ENCODE assay signal across 16 cellular contexts in the genomic region with DNA sequence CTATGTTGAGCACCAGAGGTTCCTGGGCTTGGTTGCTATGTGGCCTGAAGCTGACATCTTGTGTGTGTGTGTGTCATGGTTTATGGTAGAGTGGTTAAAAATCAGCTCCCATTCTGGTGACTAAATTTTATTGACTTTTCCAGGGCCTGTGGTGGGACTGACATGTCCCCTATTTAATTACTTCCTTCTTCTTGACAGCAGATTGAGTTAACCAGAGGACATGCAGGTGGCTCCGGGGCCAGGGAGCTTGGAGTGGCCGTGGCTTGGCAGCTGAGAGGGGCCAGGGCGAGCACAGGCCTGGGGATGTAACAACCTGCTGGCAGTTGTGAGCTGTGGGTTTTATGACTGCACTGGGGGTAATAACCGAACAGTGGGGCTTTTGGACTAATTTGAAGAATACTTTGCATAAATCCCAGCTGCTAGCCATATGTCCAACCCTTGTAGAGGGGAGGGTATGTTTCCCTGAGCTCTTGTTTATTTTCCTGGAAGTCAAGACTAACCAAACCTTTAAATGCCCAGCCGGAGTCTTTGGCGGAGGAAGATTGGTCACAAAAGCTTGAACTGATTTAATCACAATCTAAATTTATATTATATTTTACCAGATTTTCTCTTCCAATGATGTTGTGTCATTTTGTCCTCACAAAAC.
A peak's percentile ranks its signal among the peaks of the same experiment; 100 is the strongest.
DNase-seq lines count a peak whose midpoint lies in the region; ATAC-seq and TF ChIP-seq lines count a peak whose summit lies in the region.
"Had no signal": no experiment of that assay in that cellular context is flagged by ENCODE, and none has a peak within 500 bp of the region (broad histone marks: within the 10 kb centered on the region; RNA-seq: fewer than 3 reads in every experiment).

No MANE protein-coding gene starts in this region.

- H3K4me3 Mint-ChIP-seq in CD4-positive, alpha-beta memory T cell: no peak overlapping the region
- H3K4me3 Mint-ChIP-seq in natural killer cell treated with Interleukin-12 subunit alpha and Interleukin-12 subunit beta and Interleukin-15 and Interleukin-18, amount 100 ng/mL, for 72 hours: no peak overlapping the region
- H3K4me3 Mint-ChIP-seq: naive B cell had no signal

- ATAC-seq in gastrocnemius medialis: no peak
- no peak for ATAC-seq in foreskin keratinocyte
- ATAC-seq in natural killer cell treated with Interleukin-12 subunit alpha and Interleukin-12 subunit beta and Interleukin-15 and Interleukin-18, amount 100 ng/mL, for 72 hours: no peak
- ATAC-seq: left cardiac atrium had no signal

- no peak overlapping the region for H3K4me3 ChIP-seq in OCI-LY1 (ENCODE audit: low read depth, low read length, poor library complexity, severe bottlenecking)
- no peak overlapping the region for H3K4me3 ChIP-seq in gastrocnemius medialis
- H3K4me3 ChIP-seq in CD4-positive, alpha-beta memory T cell (ENCODE audit: low read length in 2 of 2): no peak overlapping the region
- H3K4me3 ChIP-seq: thyroid gland had no signal

- no peak for TF ChIP-seq POLR2A in gastrocnemius medialis (IDR thresholded peaks at IDR 0.05)

- H3K36me3 ChIP-seq in OCI-LY1 (ENCODE audit: insufficient read depth, low read length): no peaks in the 10 kb centered on the region
- no peaks in the 10 kb centered on the region for H3K36me3 ChIP-seq in gastrocnemius medialis
- H3K36me3 ChIP-seq in CD4-positive, alpha-beta memory T cell (ENCODE audit: insufficient read depth, low read length): no peaks in the 10 kb centered on the region
- H3K36me3 ChIP-seq: thyroid gland had no signal

- intact Hi-C loops in gastrocnemius medialis (cut with DNase I; ENCODE audit: low total_unique reads): loop anchor here (5.0 kb wide), 4 partner anchors 135 to 220 kb away; a partner anchor contains a TSS
- intact Hi-C loops in CD4-positive, alpha-beta memory T cell (cut with micrococcal nuclease): no loop called here

- H3K4me1 ChIP-seq in OCI-LY1 (ENCODE audit: insufficient read depth, low read length, severe bottlenecking): peaks cover 37% of the 10 kb centered on the region
- H3K4me1 ChIP-seq in gastrocnemius medialis: no peaks in the 10 kb centered on the region
- no peaks in the 10 kb centered on the region for H3K4me1 ChIP-seq in CD4-positive, alpha-beta memory T cell (ENCODE audit: insufficient read depth, low read length)
- peaks cover 5% of the 10 kb centered on the region for H3K4me1 ChIP-seq in foreskin keratinocyte
- H3K4me1 ChIP-seq: thyroid gland had no signal

- H3F3A ChIP-seq in OCI-LY1 (ENCODE audit: insufficient read depth, low read length): no peaks in the 10 kb centered on the region

- H3K9ac ChIP-seq in OCI-LY1 (ENCODE audit: low read length): no peak overlapping the region

- H3K27me3 ChIP-seq in OCI-LY1 (ENCODE audit: insufficient read depth, low read length): no peaks in the 10 kb centered on the region
- no peaks in the 10 kb centered on the region for H3K27me3 ChIP-seq in gastrocnemius medialis
- H3K27me3 ChIP-seq in CD4-positive, alpha-beta memory T cell (ENCODE audit: insufficient read depth, low read length): no peaks in the 10 kb centered on the region
- H3K27me3 ChIP-seq in foreskin keratinocyte: no peaks in the 10 kb centered on the region
- H3K27me3 ChIP-seq: thyroid gland had no signal

- no peak for TF ChIP-seq CTCF in OCI-LY1 (IDR thresholded peaks at IDR 0.05; ENCODE audit: low read length)
- TF ChIP-seq CTCF in gastrocnemius medialis (IDR thresholded peaks at IDR 0.05 in 4 of 5, conservative IDR thresholded peaks at IDR 0.05 in 1 of 5): no peak
- TF ChIP-seq CTCF in foreskin keratinocyte (conservative IDR thresholded peaks at IDR 0.05): no peak

- H3K9me3 Mint-ChIP-seq in CD4-positive, alpha-beta memory T cell: no peaks in the 10 kb centered on the region
- no peaks in the 10 kb centered on the region for H3K9me3 Mint-ChIP-seq in natural killer cell treated with Interleukin-12 subunit alpha and Interleukin-12 subunit beta and Interleukin-15 and Interleukin-18, amount 100 ng/mL, for 72 hours

- in situ Hi-C loops in gastrocnemius medialis (cut with MboI; ENCODE audit: low sequenced_read_pairs in 4 of 4): loop anchor here in 3 of 4 donors (25.0 kb wide), 2 partner anchors 200 to 225 kb away; no protein-coding TSS in a partner anchor

- H3K4me2 ChIP-seq in OCI-LY1 (ENCODE audit: low read length): peak overlapping the region; percentile 16; the same call in 1 of the 2 replicates

- no peak overlapping the region for H2AFZ ChIP-seq in OCI-LY1 (ENCODE audit: low read length)

- no peak overlapping the region for H3K27ac Mint-ChIP-seq in CD4-positive, alpha-beta memory T cell
- H3K27ac Mint-ChIP-seq in natural killer cell treated with Interleukin-12 subunit alpha and Interleukin-12 subunit beta and Interleukin-15 and Interleukin-18, amount 100 ng/mL, for 72 hours: no peak overlapping the region

- POLR2A ChIA-PET in CD4-positive, alpha-beta memory T cell (lab: Charles Lee; ENCODE audit: partially characterized antibody): no interaction called here

- CTCF ChIA-PET in CD4-positive, alpha-beta memory T cell (lab: Charles Lee; ENCODE audit: partially characterized antibody): interaction anchor here (0.8 to 2.5 kb wide), 3 partner anchors 107 to 219 kb away, joined by 3 to 18 read pairs (median 4); no protein-coding TSS in a partner anchor

- no peaks in the 10 kb centered on the region for H3K9me2 ChIP-seq in OCI-LY1 (ENCODE audit: low read depth, low read length)

- H4K20me1 ChIP-seq in OCI-LY1 (ENCODE audit: insufficient read depth, low read length): no peaks in the 10 kb centered on the region

- H3K9me3 ChIP-seq in OCI-LY1 (ENCODE audit: low read length) (no peaks in the 10 kb centered on the region), gastrocnemius medialis (no peaks in the 10 kb centered on the region)
- no peaks in the 10 kb centered on the region for H3K9me3 ChIP-seq in CD4-positive, alpha-beta memory T cell (ENCODE audit: control insufficient read depth in 1 of 2, low read length in 2 of 2)
- H3K9me3 ChIP-seq: thyroid gland had no signal

- H3K79me2 ChIP-seq in OCI-LY1 (ENCODE audit: insufficient read depth, low read length): no peaks in the 10 kb centered on the region

- H3K36me3 Mint-ChIP-seq in CD4-positive, alpha-beta memory T cell: no peaks in the 10 kb centered on the region
- no peaks in the 10 kb centered on the region for H3K36me3 Mint-ChIP-seq in natural killer cell treated with Interleukin-12 subunit alpha and Interleukin-12 subunit beta and Interleukin-15 and Interleukin-18, amount 100 ng/mL, for 72 hours
- H3K36me3 Mint-ChIP-seq: naive B cell had no signal

- H3K27ac ChIP-seq in OCI-LY1 (ENCODE audit: low read depth, low read length, poor library complexity, severe bottlenecking) (peak overlapping the region; percentile 43), gastrocnemius medialis (no peak overlapping the region), foreskin keratinocyte (no peak overlapping the region)
- H3K27ac ChIP-seq in CD4-positive, alpha-beta memory T cell (ENCODE audit: low read depth, low read length): no peak overlapping the region
- H3K27ac ChIP-seq: epithelial cell of prostate, thyroid gland had no signal

- H3K4me1 Mint-ChIP-seq in CD4-positive, alpha-beta memory T cell: peaks cover 0 to 2% (median 0%) of the 10 kb centered on the region in 4 donors
- H3K4me1 Mint-ChIP-seq in natural killer cell treated with Interleukin-12 subunit alpha and Interleukin-12 subunit beta and Interleukin-15 and Interleukin-18, amount 100 ng/mL, for 72 hours (ENCODE audit: low read depth in 2 of 2): no peaks in the 10 kb centered on the region
- H3K4me1 Mint-ChIP-seq: naive B cell had no signal

- no peaks in the 10 kb centered on the region for H3K27me3 Mint-ChIP-seq in CD4-positive, alpha-beta memory T cell
- H3K27me3 Mint-ChIP-seq in natural killer cell treated with Interleukin-12 subunit alpha and Interleukin-12 subunit beta and Interleukin-15 and Interleukin-18, amount 100 ng/mL, for 72 hours: peaks cover 0 to 13% of the 10 kb centered on the region in 2 donors
- H3K27me3 Mint-ChIP-seq: naive B cell had no signal

- peak; percentile 76 for DNase-seq in DMS 273 treated with DMSO at 0.1 percent for 48 hours (lab: John Stamatoyannopoulos, UW)
- DNase-seq in M059J (ENCODE audit: low read depth): peak; percentile 3
- DNase-seq in kidney tubule cell (ENCODE audit: low spot score): peak; percentile 52
- DNase-seq in gastrocnemius medialis: no peak
- no peak for DNase-seq in CD4-positive, alpha-beta memory T cell
- DNase-seq in foreskin keratinocyte: no peak
- DNase-seq in natural killer cell treated with Interleukin-12 subunit alpha and Interleukin-12 subunit beta and Interleukin-15 and Interleukin-18, amount 100 ng/mL, for 72 hours (ENCODE audit: low spot score): no peak
- DNase-seq: activated CD4-positive, alpha-beta T cell treated with anti-CD3 and anti-CD28 coated beads, Interleukin-2, amount 50 U/mL, for 4 hours; left cardiac atrium; naive B cell; NCI-H1048; NCI-H446 treated with DMSO at 0.1 percent for 48 hours; stimulated activated CD4-positive, alpha-beta T cell treated with anti-CD3 and anti-CD28 coated beads, Interleukin-1b, Interleukin-23, amount 100 ng/mL, for 48 hours; thyroid gland had no signal

Comparison
In these comparisons a context has a peak if more than half of its experiments do, and no peak if none do; other contexts are left out.
1. DNase-seq: peak in DMS 273 treated with DMSO at 0.1 percent for 48 hours (single experiment), M059J (single experiment) and kidney tubule cell (single experiment); none in gastrocnemius medialis (0 of 2), CD4-positive, alpha-beta memory T cell (0 of 5), foreskin keratinocyte (0 of 2) and natural killer cell treated with Interleukin-12 subunit alpha and Interleukin-12 subunit beta and Interleukin-15 and Interleukin-18, amount 100 ng/mL, for 72 hours (single experiment).